In genomic region chr14:31457665-31458659, GRCh38 we compare ENCODE assay signal across 1 cellular context.
TF ChIP-seq lines count a peak whose summit lies in the region.

No MANE protein-coding gene starts in this region.

TF ChIP-seq in HCT116, 20 proteins besides CTCF, POLR2A, EP300 and RAD21 (continued from another document):
- TF ChIP-seq REST (IDR thresholded peaks at IDR 0.05; ENCODE audit: low read depth) (no peak), TCF7L2 (IDR thresholded peaks at IDR 0.05; ENCODE audit: borderline replicate concordance, extremely low read depth, insufficient read depth, insufficient read length) (no peak), EZH2phosphoT487 (IDR thresholded peaks at IDR 0.05; ENCODE audit: borderline replicate concordance) (no peak), ZBTB33 (IDR thresholded peaks at IDR 0.05; ENCODE audit: extremely low read depth, insufficient replicate concordance, low read length) (no peak), ELF1 (IDR thresholded peaks at IDR 0.05; ENCODE audit: borderline replicate concordance, low read depth) (no peak), EGR1 (IDR thresholded peaks at IDR 0.05; ENCODE audit: low read depth) (no peak)
